Comparison of ENCODE assay signal across 1 cellular context in genomic region chr1:150281758-150282557, GRCh38.
TF ChIP-seq lines count a peak whose summit lies in the region.

A gene with protein sequence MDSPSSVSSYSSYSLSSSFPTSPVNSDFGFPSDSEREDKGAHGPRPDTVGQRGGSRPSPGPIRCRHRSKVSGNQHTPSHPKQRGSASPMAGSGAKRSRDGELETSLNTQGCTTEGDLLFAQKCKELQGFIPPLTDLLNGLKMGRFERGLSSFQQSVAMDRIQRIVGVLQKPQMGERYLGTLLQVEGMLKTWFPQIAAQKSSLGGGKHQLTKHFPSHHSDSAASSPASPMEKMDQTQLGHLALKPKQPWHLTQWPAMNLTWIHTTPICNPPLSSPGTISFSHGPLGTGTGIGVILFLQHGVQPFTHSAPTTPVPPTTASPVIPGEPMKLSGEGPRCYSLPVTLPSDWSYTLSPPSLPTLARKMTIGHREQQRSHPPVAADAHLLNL (plus strand): TSS chr1:150282554. CDS start chr1:150283268, 714 bp downstream.

TF ChIP-seq in HEK293, 187 proteins besides CTCF, POLR2A, EP300 and RAD21 (continued from another document and continues in another):
- TF ChIP-seq PRDM2 (tag by site-specific recombination; IDR thresholded peaks at IDR 0.05; ENCODE audit: borderline replicate concordance) (no peak), FEZF1 (tag by site-specific recombination; IDR thresholded peaks at IDR 0.05) (no peak), ZNF169 (tag by site-specific recombination; IDR thresholded peaks at IDR 0.05) (no peak), ZNF211 (tag by site-specific recombination; IDR thresholded peaks at IDR 0.05; ENCODE audit: low read depth) (no peak), ZNF596 (tag by site-specific recombination; IDR thresholded peaks at IDR 0.05) (no peak), ZNF747 (tag by site-specific recombination; IDR thresholded peaks at IDR 0.05) (no peak), ZSCAN18 (tag by site-specific recombination; IDR thresholded peaks at IDR 0.05) (no peak), ZNF2 (tag by site-specific recombination; IDR thresholded peaks at IDR 0.05) (no peak), ZNF292 (tag by site-specific recombination; IDR thresholded peaks at IDR 0.05; ENCODE audit: borderline replicate concordance, low read depth) (no peak), ZNF157 (tag by site-specific recombination; IDR thresholded peaks at IDR 0.05) (no peak), BCL11A (tag by site-specific recombination; IDR thresholded peaks at IDR 0.05; ENCODE audit: low read depth) (no peak), KLF16 (tag by site-specific recombination; IDR thresholded peaks at IDR 0.05) (peak; percentile 51; the same call in 1 of the 2 replicates), ZNF133 (tag by site-specific recombination; IDR thresholded peaks at IDR 0.05) (no peak), ZNF426 (tag by site-specific recombination; IDR thresholded peaks at IDR 0.05) (no peak), MEIS1 (CRISPR knock-in tag; IDR thresholded peaks at IDR 0.05; ENCODE audit: borderline replicate concordance) (no peak), PRDM4 (tag by site-specific recombination; IDR thresholded peaks at IDR 0.05) (no peak), ZNF280C (tag by site-specific recombination; IDR thresholded peaks at IDR 0.05) (no peak), GLIS2 (tag by site-specific recombination; IDR thresholded peaks at IDR 0.05) (peak; percentile 53), ZNF214 (tag by site-specific recombination; IDR thresholded peaks at IDR 0.05; ENCODE audit: borderline replicate concordance) (no peak), REPIN1 (tag by site-specific recombination; IDR thresholded peaks at IDR 0.05; ENCODE audit: low read depth) (no peak), ZNF350 (tag by site-specific recombination; IDR thresholded peaks at IDR 0.05) (no peak), ZNF561 (tag by site-specific recombination; IDR thresholded peaks at IDR 0.05; ENCODE audit: borderline replicate concordance) (no peak), ZNF354C (tag by site-specific recombination; IDR thresholded peaks at IDR 0.05; ENCODE audit: borderline replicate concordance, low read depth) (no peak), WT1 (tag by site-specific recombination; IDR thresholded peaks at IDR 0.05) (peak; percentile 59; the same call in 1 of the 2 replicates), KLF9 (tag by site-specific recombination; IDR thresholded peaks at IDR 0.05; ENCODE audit: low read depth) (peak; percentile 77; the same call in 1 of the 2 replicates), ZBTB21 (tag by site-specific recombination; IDR thresholded peaks at IDR 0.05) (no peak), ZNF610 (tag by site-specific recombination; IDR thresholded peaks at IDR 0.05; ENCODE audit: borderline replicate concordance) (no peak), ZNF518A (tag by site-specific recombination; conservative IDR thresholded peaks at IDR 0.05; ENCODE audit: low read depth) (0 out of 2 replicates have a peak, but pooled peaks have one; percentile 17), ZNF701 (tag by site-specific recombination; IDR thresholded peaks at IDR 0.05) (no peak), ZNF514 (tag by site-specific recombination; IDR thresholded peaks at IDR 0.05) (no peak), ZNF777 (tag by site-specific recombination; IDR thresholded peaks at IDR 0.05; ENCODE audit: borderline replicate concordance) (no peak), HOXC10 (CRISPR knock-in tag; IDR thresholded peaks at IDR 0.05) (no peak), ZNF223 (tag by site-specific recombination; IDR thresholded peaks at IDR 0.05) (no peak), SP7 (tag by site-specific recombination; IDR thresholded peaks at IDR 0.05) (peak; percentile 23), ZNF335 (tag by site-specific recombination; conservative IDR thresholded peaks at IDR 0.05) (peak; percentile 51), ZNF510 (tag by site-specific recombination; IDR thresholded peaks at IDR 0.05; ENCODE audit: insufficient replicate concordance) (no peak), ZBTB48 (tag by site-specific recombination; IDR thresholded peaks at IDR 0.05) (no peak), ZNF560 (tag by site-specific recombination; IDR thresholded peaks at IDR 0.05; ENCODE audit: borderline replicate concordance) (no peak), ZNF341 (tag by site-specific recombination; IDR thresholded peaks at IDR 0.05; ENCODE audit: low read depth) (peak; percentile 99), ZNF548 (tag by site-specific recombination; IDR thresholded peaks at IDR 0.05) (no peak), ZSCAN5A (tag by site-specific recombination; IDR thresholded peaks at IDR 0.05) (no peak), ZNF521 (tag by site-specific recombination; IDR thresholded peaks at IDR 0.05) (no peak), EGR2 (tag by site-specific recombination; IDR thresholded peaks at IDR 0.05; ENCODE audit: low read depth) (peak; percentile 29; the same call in 1 of the 2 replicates)
